ENCODE assay signal across 21 cellular contexts in the genomic region with DNA sequence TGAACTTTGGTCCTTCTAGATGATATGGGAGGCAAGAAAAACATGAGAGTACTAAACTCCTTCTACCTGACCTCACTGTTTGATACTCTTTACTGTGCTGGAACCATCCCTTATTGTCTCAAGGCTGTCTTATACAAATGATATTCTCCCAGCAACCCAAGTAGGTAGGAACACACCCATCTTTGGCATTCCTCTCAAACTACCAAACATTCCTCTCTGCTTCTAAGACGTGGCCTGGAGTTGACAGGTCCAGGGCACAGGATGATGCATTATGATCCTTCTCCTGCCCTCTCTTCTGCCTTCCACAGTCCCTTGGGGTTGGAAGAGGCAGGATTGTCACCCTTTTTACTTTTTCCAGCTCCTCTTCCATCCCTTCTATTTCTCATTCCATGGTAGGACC.
"Had no signal": no experiment of that assay in that cellular context is flagged by ENCODE, and none has a peak within 500 bp of the region (broad histone marks: within the 10 kb centered on the region; RNA-seq: fewer than 3 reads in every experiment).

No MANE protein-coding gene starts in this region.

- H3K27ac Mint-ChIP-seq: activated naive CD8-positive, alpha-beta T cell; activated T-helper 1 cell treated with anti-CD3 and anti-CD28 coated beads, Interleukin-12 subunit alpha, Interleukin-12 subunit beta, Interleukin-2, Interleukin-4 antibody, amounts not matched to agents 30 ng/mL and 10 ng/mL and 1 ng/mL, durations not matched to agents 14 hours and 24 hours and 36 hours; naive thymus-derived CD4-positive, alpha-beta T cell; neural progenitor cell had no signal

- H3K27ac ChIP-seq: cardiac muscle cell, esophagus squamous epithelium, neural progenitor cell, prostate gland, skin epidermis, stomach, VCaP had no signal

- H2AFZ ChIP-seq: neural progenitor cell had no signal

- DNase-seq: activated CD4-positive, alpha-beta T cell treated with anti-CD3 and anti-CD28 coated beads for 1 hour; activated CD8-positive, alpha-beta memory T cell treated with anti-CD3 and anti-CD28 coated beads for 24 hours; activated gamma-delta T cell treated with Interleukin-2 at 50 U/mL for 16 hours; dermis blood vessel endothelial cell; effector memory CD4-positive, alpha-beta T cell; esophagus squamous epithelium; mucosa of descending colon; naive thymus-derived CD4-positive, alpha-beta T cell; right cardiac atrium; stimulated activated CD4-positive, alpha-beta T cell treated with anti-CD3 and anti-CD28 coated beads, Interleukin-2, amount 100 ng/mL, for 48 hours; stomach; T-helper 2 cell had no signal

- ATAC-seq: left lobe of liver; mucosa of descending colon; naive thymus-derived CD4-positive, alpha-beta T cell; right cardiac atrium had no signal

- H3K36me3 Mint-ChIP-seq: activated naive CD8-positive, alpha-beta T cell; neural progenitor cell had no signal

- H3K4me3 ChIP-seq: cardiac muscle cell, esophagus squamous epithelium, mucosa of descending colon, neural progenitor cell, prostate gland, skin epidermis, stomach had no signal

- H3K9me3 ChIP-seq: esophagus squamous epithelium, mucosa of descending colon, prostate gland, stomach had no signal

- H3K27me3 ChIP-seq: cardiac muscle cell, esophagus squamous epithelium, neural progenitor cell, stomach had no signal

- H3K4me3 Mint-ChIP-seq: activated naive CD8-positive, alpha-beta T cell; activated T-helper 1 cell treated with anti-CD3 and anti-CD28 coated beads, Interleukin-12 subunit alpha, Interleukin-12 subunit beta, Interleukin-2, Interleukin-4 antibody, amounts not matched to agents 30 ng/mL and 10 ng/mL and 1 ng/mL, durations not matched to agents 14 hours and 24 hours and 36 hours; naive thymus-derived CD4-positive, alpha-beta T cell; neural progenitor cell had no signal

- H3K4me1 Mint-ChIP-seq: naive thymus-derived CD4-positive, alpha-beta T cell; neural progenitor cell had no signal

- H3K36me3 ChIP-seq: cardiac muscle cell, esophagus squamous epithelium, neural progenitor cell, prostate gland, stomach had no signal

- H3K9me3 Mint-ChIP-seq: activated T-helper 1 cell treated with anti-CD3 and anti-CD28 coated beads, Interleukin-12 subunit alpha, Interleukin-12 subunit beta, Interleukin-2, Interleukin-4 antibody, amounts not matched to agents 30 ng/mL and 10 ng/mL and 1 ng/mL, durations not matched to agents 14 hours and 24 hours and 36 hours; neural progenitor cell had no signal

- H3K4me1 ChIP-seq: esophagus squamous epithelium, neural progenitor cell, prostate gland, stomach had no signal

- H3K4me2 ChIP-seq: neural progenitor cell had no signal

- FAIRE-seq: endothelial cell of umbilical vein had no signal
